In the genomic region with DNA sequence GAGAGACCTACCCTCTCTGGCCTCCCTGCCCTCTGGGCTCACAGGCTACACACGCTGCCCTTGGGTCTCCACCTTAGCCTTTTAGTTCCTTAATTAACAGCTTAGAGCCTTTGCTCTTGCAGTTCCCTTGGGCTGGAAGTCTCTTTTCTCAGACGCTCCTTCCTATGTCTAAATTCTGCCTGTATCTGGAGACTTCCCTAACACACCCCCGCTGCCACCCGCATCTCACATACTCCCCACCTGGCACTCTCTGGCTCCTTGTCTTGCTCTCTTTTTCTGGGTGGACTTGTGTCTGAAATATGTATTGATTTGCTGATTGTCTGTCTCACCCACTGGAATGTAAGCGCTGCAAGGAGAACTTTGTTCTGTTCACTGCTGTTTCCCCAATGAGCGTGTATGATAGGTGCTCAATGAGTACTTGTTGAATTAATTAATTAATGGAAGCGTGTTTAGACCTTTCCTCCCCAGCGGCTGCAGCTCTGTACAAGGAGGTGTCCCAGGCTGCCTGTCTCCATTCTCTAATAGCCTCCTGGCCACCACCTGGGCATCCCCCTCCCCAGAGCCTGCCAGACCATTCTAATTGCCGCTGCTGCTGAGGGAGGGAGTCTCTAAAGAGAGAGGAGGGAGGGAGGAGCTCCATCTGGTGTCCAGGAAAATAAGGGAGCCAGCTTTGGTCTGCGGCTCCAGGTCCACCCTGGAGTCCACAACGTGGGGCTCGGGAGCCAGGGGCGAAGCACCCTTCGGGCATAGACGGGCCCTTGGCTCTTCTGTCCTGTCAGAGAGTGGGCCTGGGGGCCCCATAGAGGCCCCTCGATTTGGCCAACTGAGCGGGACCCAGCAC, we compare ENCODE assay signal across 9 cellular contexts.
DNase-seq lines count a peak whose midpoint lies in the region; ATAC-seq and TF ChIP-seq lines count a peak whose summit lies in the region.
"Had no signal": no experiment of that assay in that cellular context is flagged by ENCODE, and none has a peak within 500 bp of the region (broad histone marks: within the 10 kb centered on the region; RNA-seq: fewer than 3 reads in every experiment).

No MANE protein-coding gene starts in this region.

- DNase-seq in AG04449 (ENCODE audit: low read depth, low spot score): no peak
- DNase-seq in NCI-H1092 treated with DMSO at 0.1 percent for 48 hours (lab: John Stamatoyannopoulos, UW): peak; percentile 57
- DNase-seq in right lobe of liver: no peak
- DNase-seq in HCEC 1CT: no peak
- DNase-seq in activated naive CD8-positive, alpha-beta T cell treated with anti-CD3 and anti-CD28 coated beads for 36 hours: no peak
- no peak for DNase-seq in activated naive CD4-positive, alpha-beta T cell treated with anti-CD3 and anti-CD28 coated beads, Interleukin-2, amount 10 ng/mL, durations not matched to agents 7 days and 5 days
- DNase-seq: activated naive CD8-positive, alpha-beta T cell treated with anti-CD3 and anti-CD28 coated beads, Interleukin-2, amount 50 U/mL, for 24 hours had no signal

- no peaks in the 10 kb centered on the region for H3K36me3 Mint-ChIP-seq in activated naive CD8-positive, alpha-beta T cell treated with anti-CD3 and anti-CD28 coated beads for 36 hours
- no peaks in the 10 kb centered on the region for H3K36me3 Mint-ChIP-seq in activated naive CD4-positive, alpha-beta T cell treated with anti-CD3 and anti-CD28 coated beads, Interleukin-2, amount 10 ng/mL, durations not matched to agents 7 days and 5 days

- no peaks in the 10 kb centered on the region for H3K9me3 Mint-ChIP-seq in activated naive CD8-positive, alpha-beta T cell treated with anti-CD3 and anti-CD28 coated beads for 36 hours
- H3K9me3 Mint-ChIP-seq in activated naive CD4-positive, alpha-beta T cell treated with anti-CD3 and anti-CD28 coated beads, Interleukin-2, amount 10 ng/mL, durations not matched to agents 7 days and 5 days: no peaks in the 10 kb centered on the region
- H3K9me3 Mint-ChIP-seq: activated naive CD8-positive, alpha-beta T cell treated with anti-CD3 and anti-CD28 coated beads, Interleukin-2, amount 50 U/mL, for 24 hours had no signal

- H3K4me1 ChIP-seq in ectodermal cell (ENCODE audit: control insufficient read depth, insufficient read depth, low read length) (peaks cover 25% of the 10 kb centered on the region), right lobe of liver (no peaks in the 10 kb centered on the region)

- H3K4me1 Mint-ChIP-seq in activated naive CD8-positive, alpha-beta T cell treated with anti-CD3 and anti-CD28 coated beads for 36 hours: no peaks in the 10 kb centered on the region
- H3K4me1 Mint-ChIP-seq in activated naive CD4-positive, alpha-beta T cell treated with anti-CD3 and anti-CD28 coated beads, Interleukin-2, amount 10 ng/mL, durations not matched to agents 7 days and 5 days: no peaks in the 10 kb centered on the region
- H3K4me1 Mint-ChIP-seq: activated naive CD8-positive, alpha-beta T cell treated with anti-CD3 and anti-CD28 coated beads, Interleukin-2, amount 50 U/mL, for 24 hours had no signal

- peak; percentile 46 to 67 (median 55) for ATAC-seq in right lobe of liver
- ATAC-seq in GM19452 (IDR thresholded peaks at IDR 0.05; ENCODE audit: unreplicated experiment): no peak
- ATAC-seq: activated naive CD8-positive, alpha-beta T cell treated with anti-CD3 and anti-CD28 coated beads, Interleukin-2, amount 50 U/mL, for 24 hours had no signal

- peaks cover 100% of the 10 kb centered on the region for H3K27me3 ChIP-seq in ectodermal cell (ENCODE audit: control insufficient read depth, insufficient read depth, low read length, poor library complexity, severe bottlenecking)
- H3K27me3 ChIP-seq in right lobe of liver: no peaks in the 10 kb centered on the region

- intact Hi-C loops in right lobe of liver (cut with DNase I): no loop called here

- TF ChIP-seq POLR2A in right lobe of liver (IDR thresholded peaks at IDR 0.05): no peak

- H3K27ac ChIP-seq in ectodermal cell (ENCODE audit: insufficient read depth, low read depth, low read length, poor library complexity, severe bottlenecking) (peak overlapping the region; percentile 28), right lobe of liver (no peak overlapping the region)

- H3K4me3 ChIP-seq in AG04449 (ENCODE audit: low read depth, low read length) (no peak overlapping the region), ectodermal cell (ENCODE audit: insufficient read depth, low read depth, low read length) (no peak overlapping the region), right lobe of liver (no peak overlapping the region)

- POLR2A ChIA-PET in AG04449 (lab: Yijun Ruan, JAX): no interaction called here

- WGBS in ectodermal cell, 2 experiments: 15 to 18% methylated on average over 17 of the region's 17 CpGs
- WGBS in right lobe of liver (ENCODE audit: insufficient coverage, low coverage, low lambda C conversion rate, missing lambda C conversion rate): 40% methylated on average over 9 of the region's 17 CpGs

- H3K36me3 ChIP-seq in ectodermal cell (ENCODE audit: control insufficient read depth, insufficient read depth, low read length) (no peaks in the 10 kb centered on the region), right lobe of liver (no peaks in the 10 kb centered on the region)

- H3K27ac Mint-ChIP-seq in activated naive CD8-positive, alpha-beta T cell treated with anti-CD3 and anti-CD28 coated beads for 36 hours: no peak overlapping the region
- no peak overlapping the region for H3K27ac Mint-ChIP-seq in activated naive CD4-positive, alpha-beta T cell treated with anti-CD3 and anti-CD28 coated beads, Interleukin-2, amount 10 ng/mL, durations not matched to agents 7 days and 5 days
- H3K27ac Mint-ChIP-seq: activated naive CD8-positive, alpha-beta T cell treated with anti-CD3 and anti-CD28 coated beads, Interleukin-2, amount 50 U/mL, for 24 hours had no signal

- H3K9me3 ChIP-seq in ectodermal cell (ENCODE audit: control insufficient read depth, low read length) (no peaks in the 10 kb centered on the region), right lobe of liver (no peaks in the 10 kb centered on the region)

- peak; percentile 33 for TF ChIP-seq CTCF in AG04449 (IDR thresholded peaks at IDR 0.05; ENCODE audit: insufficient read depth, low read length, missing control alignments)
- peak in 3 of 4 donors; percentile 28 to 39 (median 29) for TF ChIP-seq CTCF in right lobe of liver (IDR thresholded peaks at IDR 0.05)

- CTCF ChIA-PET in AG04449 (lab: Yijun Ruan, JAX): no interaction called here
- CTCF ChIA-PET in activated naive CD4-positive, alpha-beta T cell treated with anti-CD3 and anti-CD28 coated beads, Interleukin-2, amount 10 ng/mL, durations not matched to agents 7 days and 5 days (lab: Charles Lee): no interaction called here

- H3K4me3 Mint-ChIP-seq in activated naive CD8-positive, alpha-beta T cell treated with anti-CD3 and anti-CD28 coated beads for 36 hours: no peak overlapping the region
- no peak overlapping the region for H3K4me3 Mint-ChIP-seq in activated naive CD4-positive, alpha-beta T cell treated with anti-CD3 and anti-CD28 coated beads, Interleukin-2, amount 10 ng/mL, durations not matched to agents 7 days and 5 days
- H3K4me3 Mint-ChIP-seq: activated naive CD8-positive, alpha-beta T cell treated with anti-CD3 and anti-CD28 coated beads, Interleukin-2, amount 50 U/mL, for 24 hours had no signal

- H3K27me3 Mint-ChIP-seq in activated naive CD8-positive, alpha-beta T cell treated with anti-CD3 and anti-CD28 coated beads for 36 hours: no peaks in the 10 kb centered on the region
- peaks cover 11% of the 10 kb centered on the region for H3K27me3 Mint-ChIP-seq in activated naive CD4-positive, alpha-beta T cell treated with anti-CD3 and anti-CD28 coated beads, Interleukin-2, amount 10 ng/mL, durations not matched to agents 7 days and 5 days
- H3K27me3 Mint-ChIP-seq: activated naive CD8-positive, alpha-beta T cell treated with anti-CD3 and anti-CD28 coated beads, Interleukin-2, amount 50 U/mL, for 24 hours had no signal
